ENCODE assay signal across 29 cellular contexts in the genomic region with DNA sequence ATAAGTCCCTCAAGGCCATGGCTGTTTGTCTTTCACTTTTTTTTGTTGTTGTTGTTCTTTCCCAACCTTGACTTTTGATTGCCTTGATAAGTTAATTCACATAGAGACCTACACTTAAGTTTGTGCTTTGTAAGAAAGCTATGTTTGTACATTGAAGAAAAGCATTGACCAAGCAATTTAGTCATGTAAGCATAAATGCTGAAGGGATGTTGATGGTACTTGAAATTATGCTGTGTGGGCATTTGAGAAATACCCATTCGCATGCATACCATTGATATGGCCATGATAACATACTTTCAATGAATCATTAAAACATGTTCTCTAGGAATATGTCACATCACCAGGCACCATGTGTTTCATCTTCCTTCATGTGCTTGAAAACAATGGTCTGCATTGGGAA.
"Had no signal": no experiment of that assay in that cellular context is flagged by ENCODE, and none has a peak within 500 bp of the region (broad histone marks: within the 10 kb centered on the region; RNA-seq: fewer than 3 reads in every experiment).

No MANE protein-coding gene starts in this region.

- H3K4me3 Mint-ChIP-seq: dendritic cell treated with granulocyte-macrophage colony-stimulating factor and Interleukin-4, amounts not matched to agents 40 ng/mL and 50 ng/mL, for 4 days; effector memory CD8-positive, alpha-beta T cell; endodermal cell had no signal

- DNase-seq: colonic mucosa; cortex of kidney; dermis blood vessel endothelial cell; dorsolateral prefrontal cortex; effector CD4-positive, alpha-beta T cell; effector CD8-positive, alpha-beta T cell; effector memory CD4-positive, alpha-beta T cell; effector memory CD8-positive, alpha-beta T cell; endodermal cell; erythroblast; esophagus squamous epithelium; foreskin fibroblast; foreskin keratinocyte; foreskin melanocyte; gastrocnemius medialis; glutamatergic neuron; head of caudate nucleus; heart left ventricle; heart right ventricle had no signal

- H3K9me3 ChIP-seq: colonic mucosa, gastrocnemius medialis, gastroesophageal sphincter, heart left ventricle had no signal

- H3K9me3 Mint-ChIP-seq: dendritic cell treated with granulocyte-macrophage colony-stimulating factor and Interleukin-4, amounts not matched to agents 40 ng/mL and 50 ng/mL, for 4 days; endodermal cell had no signal

- H3K27me3 Mint-ChIP-seq: dendritic cell treated with granulocyte-macrophage colony-stimulating factor and Interleukin-4, amounts not matched to agents 40 ng/mL and 50 ng/mL, for 4 days had no signal

- H3K27ac ChIP-seq: colonic mucosa, coronary artery, dorsolateral prefrontal cortex, epithelial cell of prostate, esophagus muscularis mucosa, esophagus squamous epithelium, foreskin keratinocyte, gastrocnemius medialis, gastroesophageal sphincter, heart left ventricle, heart right ventricle had no signal

- H3K4me1 ChIP-seq: colonic mucosa, esophagus muscularis mucosa, esophagus squamous epithelium, foreskin keratinocyte, gastrocnemius medialis, gastroesophageal sphincter, heart left ventricle, heart right ventricle had no signal

- H3K4me3 ChIP-seq: colonic mucosa, coronary artery, dorsolateral prefrontal cortex, esophagus muscularis mucosa, esophagus squamous epithelium, gastrocnemius medialis, gastroesophageal sphincter, heart left ventricle, heart right ventricle had no signal

- H3K4me1 Mint-ChIP-seq: endodermal cell had no signal

- FAIRE-seq: colon, endometrium, endothelial cell of umbilical vein, frontal cortex had no signal

- ATAC-seq: effector memory CD8-positive, alpha-beta T cell; esophagus mucosa; foreskin keratinocyte; gastrocnemius medialis; gastroesophageal sphincter; heart left ventricle; heart right ventricle had no signal

- H3K27me3 ChIP-seq: colonic mucosa, dorsolateral prefrontal cortex, esophagus squamous epithelium, foreskin keratinocyte, gastrocnemius medialis had no signal

- H3K27ac Mint-ChIP-seq: dendritic cell treated with granulocyte-macrophage colony-stimulating factor and Interleukin-4, amounts not matched to agents 40 ng/mL and 50 ng/mL, for 4 days; effector memory CD8-positive, alpha-beta T cell; endodermal cell had no signal

- H3K36me3 ChIP-seq: colonic mucosa, esophagus muscularis mucosa, esophagus squamous epithelium, gastrocnemius medialis, gastroesophageal sphincter, heart left ventricle, heart right ventricle had no signal
